ENCODE assay signal across 14 cellular contexts in genomic region chr20:50242863-50243609, GRCh38. TPM values are rescaled to one million over a fixed set of nuclear protein-coding genes. Genes with fewer than 3 reads are reported as not detected.
DNase-seq lines count a peak whose midpoint lies in the region; ATAC-seq, FAIRE-seq and TF ChIP-seq lines count a peak whose summit lies in the region.
"Had no signal": no experiment of that assay in that cellular context is flagged by ENCODE, and none has a peak within 500 bp of the region (broad histone marks: within the 10 kb centered on the region; RNA-seq: fewer than 3 reads in every experiment).

No MANE protein-coding gene starts in this region.

- no peak for ATAC-seq in stimulated activated effector memory CD8-positive, alpha-beta T cell treated with anti-CD3 and anti-CD28 coated beads, Interleukin-12 subunit alpha, Interleukin-12 subunit beta, amount 100 ng/mL, for 72 hours
- ATAC-seq in CD8-positive, alpha-beta T cell = no peak
- ATAC-seq: naive thymus-derived CD8-positive, alpha-beta T cell had no signal

- no peak for FAIRE-seq in endothelial cell of umbilical vein (lab: Jason Lieb, UNC)

- H3K27ac ChIP-seq in endothelial cell of umbilical vein (ENCODE audit: insufficient read depth, low read depth, low read length) (no peak overlapping the region), osteoblast (ENCODE audit: low read depth, low read length) (no peak overlapping the region), MM.1S (ENCODE audit: low read length) (no peak overlapping the region)
- H3K27ac ChIP-seq in CD8-positive, alpha-beta T cell (ENCODE audit: low read depth, low read length) = no peak overlapping the region
- H3K27ac ChIP-seq: C4-2B, cardiac muscle cell had no signal

- H3K36me3 ChIP-seq in endothelial cell of umbilical vein (ENCODE audit: control insufficient read depth in 2 of 2, extremely low read depth in 1 of 2, insufficient read depth in 2 of 2, low read length in 2 of 2) (no peaks in the 10 kb centered on the region), osteoblast (ENCODE audit: insufficient read depth, low read length) (no peaks in the 10 kb centered on the region), MM.1S (replicated peaks; ENCODE audit: insufficient read depth, low read length) (no peaks in the 10 kb centered on the region)
- H3K36me3 ChIP-seq in CD8-positive, alpha-beta T cell (ENCODE audit: insufficient read depth, low read length) = no peaks in the 10 kb centered on the region
- H3K36me3 ChIP-seq: cardiac muscle cell had no signal

- no peaks in the 10 kb centered on the region for H3K36me3 Mint-ChIP-seq in stimulated activated effector memory CD8-positive, alpha-beta T cell treated with anti-CD3 and anti-CD28 coated beads, Interleukin-12 subunit alpha, Interleukin-12 subunit beta, amount 100 ng/mL, for 72 hours
- no peaks in the 10 kb centered on the region for H3K36me3 Mint-ChIP-seq in CD8-positive, alpha-beta T cell
- no peaks in the 10 kb centered on the region for H3K36me3 Mint-ChIP-seq in activated naive CD4-positive, alpha-beta T cell treated with anti-CD3 and anti-CD28 coated beads for 36 hours (ENCODE audit: low read depth)
- H3K36me3 Mint-ChIP-seq: naive thymus-derived CD8-positive, alpha-beta T cell; type B pancreatic cell had no signal

- no peak for TF ChIP-seq POLR2A in endothelial cell of umbilical vein (IDR thresholded peaks at IDR 0.05; ENCODE audit: low read depth, low read length)

- no peak overlapping the region for H3K27ac Mint-ChIP-seq in stimulated activated effector memory CD8-positive, alpha-beta T cell treated with anti-CD3 and anti-CD28 coated beads, Interleukin-12 subunit alpha, Interleukin-12 subunit beta, amount 100 ng/mL, for 72 hours
- H3K27ac Mint-ChIP-seq in CD8-positive, alpha-beta T cell = no peak overlapping the region
- H3K27ac Mint-ChIP-seq in activated naive CD4-positive, alpha-beta T cell treated with anti-CD3 and anti-CD28 coated beads for 36 hours = no peak overlapping the region
- H3K27ac Mint-ChIP-seq: naive thymus-derived CD8-positive, alpha-beta T cell; type B pancreatic cell had no signal

- dilution Hi-C loops in endothelial cell of umbilical vein (cut with MboI; ENCODE audit: extremely low pct_ligation_motif_present, low sequenced_read_pairs) = no loop called here

- H3K4me2 ChIP-seq in endothelial cell of umbilical vein (ENCODE audit: insufficient read depth, low read length) (no peak overlapping the region), osteoblast (ENCODE audit: insufficient read depth, low read length) (no peak overlapping the region), MM.1S (ENCODE audit: low read depth, low read length) (no peak overlapping the region)

- BruUV-seq in endothelial cell of umbilical vein (replicated peaks; lab: Mats Ljungman, UMichigan) = no TSS peak

- no peak overlapping the region for H3K4me3 ChIP-seq in endothelial cell of umbilical vein (replicated peaks in 1 of 3; ENCODE audit: insufficient read depth in 1 of 3, low read depth in 1 of 3, low read length in 3 of 3)
- H3K4me3 ChIP-seq in osteoblast (ENCODE audit: insufficient read depth, low read length) = no peak overlapping the region
- no peak overlapping the region for H3K4me3 ChIP-seq in CD8-positive, alpha-beta T cell (ENCODE audit: low read depth, low read length)
- no peak overlapping the region for H3K4me3 ChIP-seq in MM.1S (ENCODE audit: low read length)
- H3K4me3 ChIP-seq: cardiac muscle cell had no signal

- H3K79me2 ChIP-seq in endothelial cell of umbilical vein (ENCODE audit: control insufficient read depth, insufficient read depth, low read length) = no peaks in the 10 kb centered on the region
- H3K79me2 ChIP-seq in osteoblast (ENCODE audit: insufficient read depth, low read length) = no peaks in the 10 kb centered on the region
- H3K79me2 ChIP-seq in MM.1S (ENCODE audit: low read length) = no peaks in the 10 kb centered on the region

- POLR2A ChIA-PET in endothelial cell of umbilical vein (lab: Charles Lee) = no interaction called here
- POLR2A ChIA-PET in CD8-positive, alpha-beta T cell (lab: Charles Lee) = no interaction called here

- H2AFZ ChIP-seq in endothelial cell of umbilical vein (ENCODE audit: low read depth, low read length) (no peak overlapping the region), osteoblast (ENCODE audit: low read length) (peak overlapping the region; percentile 53), MM.1S (ENCODE audit: low read length) (no peak overlapping the region)

- CTCF ChIA-PET in endothelial cell of umbilical vein (lab: Charles Lee) = no interaction called here
- CTCF ChIA-PET in CD8-positive, alpha-beta T cell (lab: Charles Lee) = no interaction called here
- CTCF ChIA-PET in activated naive CD4-positive, alpha-beta T cell treated with anti-CD3 and anti-CD28 coated beads for 36 hours (lab: Charles Lee) = interaction anchor here (0.7 kb wide), 1 partner anchor 333 kb away, joined by 3 read pairs; no protein-coding TSS in a partner anchor

- H3K9me3 ChIP-seq in endothelial cell of umbilical vein (replicated peaks; ENCODE audit: control insufficient read depth, insufficient read depth, low read length) (no peaks in the 10 kb centered on the region), osteoblast (ENCODE audit: low read depth, low read length) (no peaks in the 10 kb centered on the region), MM.1S (replicated peaks; ENCODE audit: insufficient read depth, low read length) (no peaks in the 10 kb centered on the region)
- H3K9me3 ChIP-seq in CD8-positive, alpha-beta T cell (ENCODE audit: low read length) = no peaks in the 10 kb centered on the region

- intact Hi-C loops in endothelial cell of umbilical vein (cut with micrococcal nuclease) = no loop called here
- intact Hi-C loops in CD8-positive, alpha-beta T cell (cut with DNase I, micrococcal nuclease) = no loop called here
- intact Hi-C loops in activated naive CD4-positive, alpha-beta T cell treated with anti-CD3 and anti-CD28 coated beads for 36 hours (cut with micrococcal nuclease) = no loop called here

- H3K9ac ChIP-seq in endothelial cell of umbilical vein (replicated peaks; ENCODE audit: extremely low read depth, insufficient read depth, low read length) (no peak overlapping the region), MM.1S (ENCODE audit: low read length) (no peak overlapping the region)

- no peaks in the 10 kb centered on the region for H3K9me3 Mint-ChIP-seq in stimulated activated effector memory CD8-positive, alpha-beta T cell treated with anti-CD3 and anti-CD28 coated beads, Interleukin-12 subunit alpha, Interleukin-12 subunit beta, amount 100 ng/mL, for 72 hours
- no peaks in the 10 kb centered on the region for H3K9me3 Mint-ChIP-seq in CD8-positive, alpha-beta T cell
- no peaks in the 10 kb centered on the region for H3K9me3 Mint-ChIP-seq in activated naive CD4-positive, alpha-beta T cell treated with anti-CD3 and anti-CD28 coated beads for 36 hours
- H3K9me3 Mint-ChIP-seq: naive thymus-derived CD8-positive, alpha-beta T cell had no signal

- TF ChIP-seq CTCF in endothelial cell of umbilical vein (IDR thresholded peaks at IDR 0.05; ENCODE audit: extremely low read depth in 1 of 2, insufficient read depth in 1 of 2, low read depth in 1 of 2, low read length in 2 of 2) (no peak), osteoblast (IDR thresholded peaks at IDR 0.05; ENCODE audit: extremely low read depth, low read depth, low read length) (no peak), MM.1S (IDR thresholded peaks at IDR 0.05; ENCODE audit: low read length) (no peak)
- TF ChIP-seq CTCF in CD8-positive, alpha-beta T cell (IDR thresholded peaks at IDR 0.05) = no peak

- H3K9me1 ChIP-seq in endothelial cell of umbilical vein (replicated peaks; ENCODE audit: control insufficient read depth, extremely low read depth, insufficient read depth, low read length) = no peaks in the 10 kb centered on the region

- H3K4me1 ChIP-seq in endothelial cell of umbilical vein (ENCODE audit: control insufficient read depth, extremely low read depth, insufficient read depth, low read length) = no peaks in the 10 kb centered on the region
- peaks cover 14% of the 10 kb centered on the region for H3K4me1 ChIP-seq in osteoblast (ENCODE audit: insufficient read depth, low read length)
- no peaks in the 10 kb centered on the region for H3K4me1 ChIP-seq in CD8-positive, alpha-beta T cell (ENCODE audit: insufficient read depth, low read length)
- no peaks in the 10 kb centered on the region for H3K4me1 ChIP-seq in MM.1S (ENCODE audit: low read length)

- H4K20me1 ChIP-seq in endothelial cell of umbilical vein (replicated peaks; ENCODE audit: control insufficient read depth, extremely low read depth, insufficient read depth, low read length) (no peaks in the 10 kb centered on the region), osteoblast (ENCODE audit: insufficient read depth, low read length) (no peaks in the 10 kb centered on the region), MM.1S (ENCODE audit: insufficient read depth, low read length) (no peaks in the 10 kb centered on the region)

- no peaks in the 10 kb centered on the region for H3K27me3 Mint-ChIP-seq in CD8-positive, alpha-beta T cell (ENCODE audit: low read depth)
- no peaks in the 10 kb centered on the region for H3K27me3 Mint-ChIP-seq in activated naive CD4-positive, alpha-beta T cell treated with anti-CD3 and anti-CD28 coated beads for 36 hours (ENCODE audit: low read depth)
- H3K27me3 Mint-ChIP-seq: type B pancreatic cell had no signal

- H3F3A ChIP-seq in MM.1S (ENCODE audit: insufficient read depth, low read length) = no peaks in the 10 kb centered on the region

- no peaks in the 10 kb centered on the region for H3K9me2 ChIP-seq in MM.1S (replicated peaks; ENCODE audit: insufficient read depth, low read length)

- no peak overlapping the region for H3K4me3 Mint-ChIP-seq in stimulated activated effector memory CD8-positive, alpha-beta T cell treated with anti-CD3 and anti-CD28 coated beads, Interleukin-12 subunit alpha, Interleukin-12 subunit beta, amount 100 ng/mL, for 72 hours
- no peak overlapping the region for H3K4me3 Mint-ChIP-seq in CD8-positive, alpha-beta T cell
- no peak overlapping the region for H3K4me3 Mint-ChIP-seq in activated naive CD4-positive, alpha-beta T cell treated with anti-CD3 and anti-CD28 coated beads for 36 hours
- H3K4me3 Mint-ChIP-seq: naive thymus-derived CD8-positive, alpha-beta T cell; type B pancreatic cell had no signal

- H3K27me3 ChIP-seq in endothelial cell of umbilical vein (ENCODE audit: control insufficient read depth in 2 of 2, insufficient read depth in 2 of 2, low read length in 2 of 2) = peaks cover 10 to 16% of the 10 kb centered on the region in 2 experiments
- H3K27me3 ChIP-seq in osteoblast (ENCODE audit: insufficient read depth, low read length) = no peaks in the 10 kb centered on the region
- no peaks in the 10 kb centered on the region for H3K27me3 ChIP-seq in CD8-positive, alpha-beta T cell (ENCODE audit: insufficient read depth, low read length)
- H3K27me3 ChIP-seq in MM.1S (replicated peaks; ENCODE audit: insufficient read depth, low read length) = peaks cover 72% of the 10 kb centered on the region
- H3K27me3 ChIP-seq: cardiac muscle cell had no signal

- no peaks in the 10 kb centered on the region for H3K4me1 Mint-ChIP-seq in stimulated activated effector memory CD8-positive, alpha-beta T cell treated with anti-CD3 and anti-CD28 coated beads, Interleukin-12 subunit alpha, Interleukin-12 subunit beta, amount 100 ng/mL, for 72 hours
- H3K4me1 Mint-ChIP-seq in CD8-positive, alpha-beta T cell (ENCODE audit: low read depth) = no peaks in the 10 kb centered on the region
- no peaks in the 10 kb centered on the region for H3K4me1 Mint-ChIP-seq in activated naive CD4-positive, alpha-beta T cell treated with anti-CD3 and anti-CD28 coated beads for 36 hours (ENCODE audit: low read depth)

- DNase-seq in DMS153 treated with DMSO at 0.1 percent for 48 hours (lab: John Stamatoyannopoulos, UW; ENCODE audit: unreplicated experiment) (peak; percentile 54), NCI-H526 (lab: John Stamatoyannopoulos, UW) (peak; percentile 72 to 98), endothelial cell of umbilical vein (ENCODE audit: low read depth, low spot score) (no peak), osteoblast (ENCODE audit: insufficient read length, low spot score, missing footprints) (peak; percentile 80), MM.1S (no peak)
- no peak for DNase-seq in stimulated activated effector memory CD8-positive, alpha-beta T cell treated with anti-CD3 and anti-CD28 coated beads, Interleukin-12 subunit alpha, Interleukin-12 subunit beta, amount 100 ng/mL, for 72 hours (ENCODE audit: low spot score in 2 of 2)
- DNase-seq in CD8-positive, alpha-beta T cell = no peak
- no peak for DNase-seq in activated naive CD4-positive, alpha-beta T cell treated with anti-CD3 and anti-CD28 coated beads for 36 hours
- DNase-seq: naive thymus-derived CD8-positive, alpha-beta T cell; NCI-H1694 treated with DMSO at 0.1 percent for 48 hours; stimulated activated CD4-positive, alpha-beta T cell treated with anti-CD3 and anti-CD28 coated beads, Interleukin-4, amount 100 ng/mL, for 4 hours had no signal

RNA-seq across cellular contexts. Expression of gene CEBPB, which starts 52.4 kb away (rescaled TPM):
- total RNA-seq in endothelial cell of umbilical vein (8.9 and 11.4 TPM in 2 replicates), osteoblast (75.7 and 79.3 TPM in 2 replicates)
- polyA plus RNA-seq in endothelial cell of umbilical vein = 3.7 and 4.6 TPM in 2 replicates
- 1.7 and 2.7 TPM in 2 replicates for polyA plus RNA-seq in endothelial cell of umbilical vein (2011; cell fraction: cytosol; rRNA removed)
- polyA plus RNA-seq in endothelial cell of umbilical vein (2011; cell fraction: nucleus; rRNA removed) = 1.9 and 2.2 TPM in 2 replicates
- polyA plus RNA-seq in endothelial cell of umbilical vein (2012) = 3.7 and 6.3 TPM in 2 replicates
- 1.6 TPM in 2 replicates for polyA minus RNA-seq in endothelial cell of umbilical vein
- polyA minus RNA-seq in endothelial cell of umbilical vein (2011; cell fraction: cytosol; rRNA and poly(A)+ RNA removed) = 88.3 TPM
- polyA minus RNA-seq in endothelial cell of umbilical vein (2011; cell fraction: nucleus; rRNA and poly(A)+ RNA removed) = 1.2 and 6.4 TPM in 2 replicates
- total RNA-seq in CD8-positive, alpha-beta T cell = 10 to 100 TPM; 37.2 to 37.6 TPM
- total RNA-seq in activated naive CD4-positive, alpha-beta T cell treated with anti-CD3 and anti-CD28 coated beads for 36 hours = 10 to 100 TPM; 38.5 to 38.6 TPM

Comparison
In these comparisons a context has a peak if more than half of its experiments do, and no peak if none do; other contexts are left out.
1. DNase-seq: peak in DMS153 treated with DMSO at 0.1 percent for 48 hours (single experiment), NCI-H526 (2 of 2) and osteoblast (single experiment); none in endothelial cell of umbilical vein (single experiment), stimulated activated effector memory CD8-positive, alpha-beta T cell treated with anti-CD3 and anti-CD28 coated beads, Interleukin-12 subunit alpha, Interleukin-12 subunit beta, amount 100 ng/mL, for 72 hours (0 of 2), CD8-positive, alpha-beta T cell (0 of 7), MM.1S (single experiment) and activated naive CD4-positive, alpha-beta T cell treated with anti-CD3 and anti-CD28 coated beads for 36 hours (single experiment).